In genomic region chr2:128305555-128306080, GRCh38 we compare ENCODE assay signal across 2 cellular contexts.
TF ChIP-seq lines count a peak whose summit lies in the region.

No MANE protein-coding gene starts in this region.

TF ChIP-seq in IMR-90, 13 proteins besides CTCF, POLR2A, EP300 and RAD21:
- no peak for TF ChIP-seq MXI1 (IDR thresholded peaks at IDR 0.05; ENCODE audit: borderline replicate concordance, low read depth, low read length)
- TF ChIP-seq MAZ (IDR thresholded peaks at IDR 0.05; ENCODE audit: borderline replicate concordance, low read depth, low read length), result no peak
- TF ChIP-seq RCOR1 (IDR thresholded peaks at IDR 0.05; ENCODE audit: insufficient replicate concordance, low read length), result no peak
- no peak for TF ChIP-seq MAFK (IDR thresholded peaks at IDR 0.05; ENCODE audit: low read depth, low read length)
- TF ChIP-seq RFX5 (IDR thresholded peaks at IDR 0.05; ENCODE audit: low read depth, low read length), result no peak

TF ChIP-seq in GM12878, 131 proteins besides CTCF, POLR2A, EP300 and RAD21:
- no peak for TF ChIP-seq BCL11A (IDR thresholded peaks at IDR 0.05; ENCODE audit: low read depth, low read length)
- peak; percentile 81; the same call in 1 of the 2 replicates for TF ChIP-seq TCF12 (IDR thresholded peaks at IDR 0.05; ENCODE audit: low read depth, low read length)
- no peak for TF ChIP-seq ATF3 (IDR thresholded peaks at IDR 0.05; ENCODE audit: borderline replicate concordance, extremely low read depth, low read depth, low read length)
- no peak for TF ChIP-seq FOXK2 (IDR thresholded peaks at IDR 0.05)
- 0 out of 2 replicates have a peak, but pooled peaks have one; percentile 19 for TF ChIP-seq TCF3 (IDR thresholded peaks at IDR 0.05; ENCODE audit: borderline replicate concordance, insufficient read depth, low read depth, low read length)
- TF ChIP-seq TAF1 (IDR thresholded peaks at IDR 0.05; ENCODE audit: borderline replicate concordance, low read depth, low read length), result no peak
- TF ChIP-seq POLR2AphosphoS2 (IDR thresholded peaks at IDR 0.05; ENCODE audit: low read depth, low read length), result no peak
- no peak for TF ChIP-seq PRDM15 (CRISPR knock-in tag; IDR thresholded peaks at IDR 0.05)
- no peak for TF ChIP-seq KLF5 (IDR thresholded peaks at IDR 0.05; ENCODE audit: partially characterized antibody)
- TF ChIP-seq ZBTB33 (IDR thresholded peaks at IDR 0.05), result no peak
- TF ChIP-seq EGR1 (IDR thresholded peaks at IDR 0.05; ENCODE audit: borderline replicate concordance in 1 of 2, low read depth in 2 of 2, low read length in 2 of 2), result no peak
- TF ChIP-seq MLLT1 (IDR thresholded peaks at IDR 0.05), result no peak
- no peak for TF ChIP-seq MEF2A (IDR thresholded peaks at IDR 0.05; ENCODE audit: insufficient read depth, low read depth, low read length)
- no peak for TF ChIP-seq MTA3 (IDR thresholded peaks at IDR 0.05; ENCODE audit: borderline replicate concordance, low read length)
- no peak for TF ChIP-seq KAT2A (conservative IDR thresholded peaks at IDR 0.05; ENCODE audit: control insufficient read depth, low read depth, low read length)
- no peak for TF ChIP-seq MAX (IDR thresholded peaks at IDR 0.05; ENCODE audit: low read depth, low read length)
- no peak for TF ChIP-seq NR2F1 (conservative IDR thresholded peaks at IDR 0.05)
- no peak for TF ChIP-seq ZBTB40 (IDR thresholded peaks at IDR 0.05; ENCODE audit: borderline replicate concordance)
- TF ChIP-seq MEF2B (IDR thresholded peaks at IDR 0.05; ENCODE audit: partially characterized antibody, poor library complexity, severe bottlenecking), result peak; percentile 65
- TF ChIP-seq SREBF1 (IDR thresholded peaks at IDR 0.05; ENCODE audit: low read length), result no peak
